13 cellular contexts compared by ENCODE assay signal in genomic region chr12:94309348-94309747, GRCh38.
DNase-seq lines count a peak whose midpoint lies in the region; ATAC-seq lines count a peak whose summit lies in the region.
"Had no signal": no experiment of that assay in that cellular context is flagged by ENCODE, and none has a peak within 500 bp of the region (broad histone marks: within the 10 kb centered on the region; RNA-seq: fewer than 3 reads in every experiment).

No MANE protein-coding gene starts in this region.

- H3K27me3 Mint-ChIP-seq in stimulated activated naive B cell treated with anti-CD40 and anti-IgM and Interleukin-4, amounts not matched to agents 10 μg/mL and 1 μg/mL and 100 μg/mL, for 72 hours: no peaks in the 10 kb centered on the region

- H3K4me1 Mint-ChIP-seq in stimulated activated naive B cell treated with anti-CD40 and anti-IgM and Interleukin-4, amounts not matched to agents 10 μg/mL and 1 μg/mL and 100 μg/mL, for 72 hours: peaks cover 22 to 32% of the 10 kb centered on the region in 2 donors

- H3K36me3 Mint-ChIP-seq in stimulated activated naive B cell treated with anti-CD40 and anti-IgM and Interleukin-4, amounts not matched to agents 10 μg/mL and 1 μg/mL and 100 μg/mL, for 72 hours: peaks cover 37 to 54% of the 10 kb centered on the region in 2 donors

- H3K27ac Mint-ChIP-seq in stimulated activated naive B cell treated with anti-CD40 and anti-IgM and Interleukin-4, amounts not matched to agents 10 μg/mL and 1 μg/mL and 100 μg/mL, for 72 hours: peak overlapping the region; percentile 20

- H3K9me3 Mint-ChIP-seq in stimulated activated naive B cell treated with anti-CD40 and anti-IgM and Interleukin-4, amounts not matched to agents 10 μg/mL and 1 μg/mL and 100 μg/mL, for 72 hours: no peaks in the 10 kb centered on the region

- DNase-seq in activated CD4-positive, CD25-positive, alpha-beta regulatory T cell (lab: John Stamatoyannopoulos, UW): no peak
- DNase-seq in stimulated activated naive B cell treated with anti-CD40 and anti-IgM and Interleukin-4, amounts not matched to agents 10 μg/mL and 1 μg/mL and 100 μg/mL, for 72 hours: no peak
- DNase-seq in NCI-H510A (lab: John Stamatoyannopoulos, UW): no peak
- no peak for DNase-seq in kidney tubule cell (ENCODE audit: low spot score)
- no peak for DNase-seq in NCI-H774 (lab: John Stamatoyannopoulos, UW)
- DNase-seq: DMS153; NCI-H2171 treated with DMSO at 0.1 percent for 48 hours; PC-9; stimulated activated CD4-positive, alpha-beta T cell treated with anti-CD3 and anti-CD28 coated beads, Interleukin-4, amount 100 ng/mL, for 4 hours; T1000 had no signal

- peak; percentile 46 to 72 for ATAC-seq in activated CD4-positive, CD25-positive, alpha-beta regulatory T cell treated with anti-CD3 and anti-CD28 coated beads, Interleukin-2, amount 50 U/mL, for 24 hours
- ATAC-seq in GM21717 (IDR thresholded peaks at IDR 0.05; ENCODE audit: unreplicated experiment): peak; percentile 67
- ATAC-seq in HG03108 (IDR thresholded peaks at IDR 0.05; ENCODE audit: unreplicated experiment): peak; percentile 76
- peak; percentile 33 to 71 for ATAC-seq in stimulated activated naive B cell treated with anti-CD40 and anti-IgM and Interleukin-4, amounts not matched to agents 10 μg/mL and 1 μg/mL and 100 μg/mL, for 72 hours (replicated peaks)

- H3K4me3 Mint-ChIP-seq in stimulated activated naive B cell treated with anti-CD40 and anti-IgM and Interleukin-4, amounts not matched to agents 10 μg/mL and 1 μg/mL and 100 μg/mL, for 72 hours: no peak overlapping the region
